In the genomic region with DNA sequence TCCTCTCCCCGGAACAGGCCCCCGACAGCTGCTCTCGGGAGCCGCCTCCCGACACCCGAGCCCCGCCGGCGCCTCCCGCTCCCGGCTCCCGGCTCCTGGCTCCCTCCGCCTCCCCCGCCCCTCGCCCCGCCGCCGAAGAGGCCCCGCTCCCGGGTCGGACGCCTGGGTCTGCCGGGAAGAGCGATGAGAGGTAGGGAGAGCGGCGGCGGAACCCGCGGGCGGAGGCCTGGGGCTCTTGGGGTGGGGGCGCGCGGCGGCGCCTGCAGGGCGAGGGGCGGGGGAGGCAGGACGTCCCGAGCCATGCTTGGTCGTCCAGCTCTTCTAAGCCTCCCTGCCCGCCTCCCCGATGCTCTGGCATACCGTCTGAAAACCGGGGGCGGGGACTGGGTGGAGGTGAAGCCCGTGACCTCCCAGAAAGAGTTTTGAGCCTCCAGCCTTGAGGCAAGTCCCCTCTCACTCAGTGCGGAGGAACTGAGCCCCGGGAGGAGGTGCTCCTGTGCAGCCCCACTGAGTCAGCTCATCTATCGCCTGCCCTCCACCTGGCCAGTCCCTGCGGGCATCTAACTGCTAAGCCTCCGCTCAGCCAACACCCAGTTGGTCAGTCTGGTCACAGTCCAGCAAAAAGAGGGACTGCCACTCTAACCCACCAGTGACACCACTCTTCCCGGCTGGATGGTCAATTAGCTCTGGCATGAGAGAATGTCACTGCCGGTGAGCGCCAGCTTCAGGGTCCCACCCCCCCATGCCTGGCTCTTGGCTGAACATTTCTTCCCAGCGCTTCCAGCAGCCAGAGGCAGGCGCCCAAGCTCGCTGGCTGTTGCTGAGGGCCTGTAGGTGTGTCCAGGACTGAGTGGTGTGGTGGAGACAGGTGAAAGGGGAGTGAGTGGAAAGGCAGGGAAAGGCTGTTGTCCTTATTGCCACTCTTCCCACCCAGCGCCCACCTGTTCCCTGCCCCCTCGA, we compare ENCODE assay signal across 9 cellular contexts. TPM values are rescaled to one million over a fixed set of nuclear protein-coding genes. Genes with fewer than 3 reads are reported as not detected.
A peak's percentile ranks its signal among the peaks of the same experiment; 100 is the strongest.
DNase-seq lines count a peak whose midpoint lies in the region; ATAC-seq and TF ChIP-seq lines count a peak whose summit lies in the region.
"Had no signal": no experiment of that assay in that cellular context is flagged by ENCODE, and none has a peak within 500 bp of the region (broad histone marks: within the 10 kb centered on the region; RNA-seq: fewer than 3 reads in every experiment).

No MANE protein-coding gene starts in this region.

- ATAC-seq in Right ventricle myocardium superior (ENCODE audit: poor library complexity), result peak; percentile 61
- no peak for ATAC-seq in GM18511 (IDR thresholded peaks at IDR 0.05; ENCODE audit: unreplicated experiment)
- no peak for ATAC-seq in HG02870 (IDR thresholded peaks at IDR 0.05; ENCODE audit: unreplicated experiment)

- H3K9me3 Mint-ChIP-seq in activated naive CD4-positive, alpha-beta T cell treated with anti-CD3 and anti-CD28 coated beads, Interleukin-2, amount 50 U/mL, for 24 hours, result no peaks in the 10 kb centered on the region

- DNase-seq in NCI-H2107 treated with DMSO at 0.1 percent for 48 hours (lab: John Stamatoyannopoulos, UW; ENCODE audit: unreplicated experiment) (peak; percentile 3), NCI-H2107 (lab: John Stamatoyannopoulos, UW) (no peak), NCI-H748 (lab: John Stamatoyannopoulos, UW; ENCODE audit: unreplicated experiment) (peak; percentile 71), Right ventricle myocardium superior (peak; percentile 65), osteoblast (ENCODE audit: insufficient read length, low spot score, missing footprints) (peak; percentile 94)

- H3K4me2 ChIP-seq in osteoblast (ENCODE audit: insufficient read depth, low read length), result peak overlapping the region; percentile 96

- peak overlapping the region; percentile 79 for H3K4me3 ChIP-seq in osteoblast (ENCODE audit: insufficient read depth, low read length)

- H3K9me3 ChIP-seq in osteoblast (ENCODE audit: low read depth, low read length), result no peaks in the 10 kb centered on the region

- H4K20me1 ChIP-seq in osteoblast (ENCODE audit: insufficient read depth, low read length), result peaks cover 7% of the 10 kb centered on the region

- H2AFZ ChIP-seq in osteoblast (ENCODE audit: low read length), result peak overlapping the region; percentile 73

- no peaks in the 10 kb centered on the region for H3K36me3 ChIP-seq in osteoblast (ENCODE audit: insufficient read depth, low read length)

- no peaks in the 10 kb centered on the region for H3K36me3 Mint-ChIP-seq in activated naive CD4-positive, alpha-beta T cell treated with anti-CD3 and anti-CD28 coated beads, Interleukin-2, amount 50 U/mL, for 24 hours

- H3K79me2 ChIP-seq in osteoblast (ENCODE audit: insufficient read depth, low read length), result peaks cover 21% of the 10 kb centered on the region

- peaks cover 38% of the 10 kb centered on the region for H3K4me1 Mint-ChIP-seq in activated naive CD4-positive, alpha-beta T cell treated with anti-CD3 and anti-CD28 coated beads, Interleukin-2, amount 50 U/mL, for 24 hours

- peak overlapping the region; percentile 68 for H3K27ac Mint-ChIP-seq in activated naive CD4-positive, alpha-beta T cell treated with anti-CD3 and anti-CD28 coated beads, Interleukin-2, amount 50 U/mL, for 24 hours

- H3K4me3 Mint-ChIP-seq in activated naive CD4-positive, alpha-beta T cell treated with anti-CD3 and anti-CD28 coated beads, Interleukin-2, amount 50 U/mL, for 24 hours, result peak overlapping the region; percentile 88

- peak overlapping the region; percentile 32 for H3K27ac ChIP-seq in osteoblast (ENCODE audit: low read depth, low read length)

- H3K27me3 Mint-ChIP-seq in activated naive CD4-positive, alpha-beta T cell treated with anti-CD3 and anti-CD28 coated beads, Interleukin-2, amount 50 U/mL, for 24 hours, result no peaks in the 10 kb centered on the region

- no peaks in the 10 kb centered on the region for H3K27me3 ChIP-seq in osteoblast (ENCODE audit: insufficient read depth, low read length)

- intact Hi-C loops in Right ventricle myocardium superior (cut with DNase I), result loop anchor here (5.0 to 10.0 kb wide), 2 partner anchors 142 to 210 kb away; a partner anchor contains a TSS

- no peak for TF ChIP-seq CTCF in osteoblast (IDR thresholded peaks at IDR 0.05; ENCODE audit: extremely low read depth, low read depth, low read length)

- peaks cover 44% of the 10 kb centered on the region for H3K4me1 ChIP-seq in osteoblast (ENCODE audit: insufficient read depth, low read length)

RNA-seq across cellular contexts. Expression of a gene that starts 0.5 kb away (rescaled TPM):
- total RNA-seq in Right ventricle myocardium superior (23.2 TPM), osteoblast (13.0 and 22.4 TPM in 2 replicates)

RNA-seq across cellular contexts. Expression of a gene that starts 23.2 kb away (rescaled TPM):
- total RNA-seq in Right ventricle myocardium superior (23.6 TPM), osteoblast (8.8 and 10.9 TPM in 2 replicates)

RNA-seq across cellular contexts. Expression of a gene that starts 29.2 kb away (rescaled TPM):
- total RNA-seq in Right ventricle myocardium superior, result 17.2 TPM
- 14.5 and 15.6 TPM in 2 replicates for total RNA-seq in osteoblast

RNA-seq across cellular contexts. Expression of a gene that starts 47.2 kb away (rescaled TPM):
- not detected for total RNA-seq in Right ventricle myocardium superior
- not detected in 2 replicates for total RNA-seq in osteoblast
- total RNA-seq: frontal cortex had no signal

RNA-seq across cellular contexts. Expression of a gene that starts 56.0 kb away (rescaled TPM):
- not detected for total RNA-seq in Right ventricle myocardium superior
- not detected in 2 replicates for total RNA-seq in osteoblast
- total RNA-seq: frontal cortex had no signal
